30 cellular contexts compared by ENCODE assay signal in genomic region chr5:16500024-16500423, GRCh38.
"Had no signal": no experiment of that assay in that cellular context is flagged by ENCODE, and none has a peak within 500 bp of the region (broad histone marks: within the 10 kb centered on the region; RNA-seq: fewer than 3 reads in every experiment).

No MANE protein-coding gene starts in this region.

- H3K4me1 ChIP-seq: neural progenitor cell, parathyroid adenoma, sigmoid colon, spleen, suprapubic skin, testis, tibial artery, transverse colon, upper lobe of left lung, uterus had no signal

- H3K9me3 ChIP-seq: ovary, right lobe of liver, testis, uterus had no signal

- H2AFZ ChIP-seq: neural progenitor cell, parathyroid adenoma had no signal

- ATAC-seq: naive thymus-derived CD4-positive, alpha-beta T cell; natural killer cell; right lobe of liver; stimulated activated memory B cell treated with anti-CD40 and anti-IgM and Interleukin-4, amounts not matched to agents 10 μg/mL and 1 μg/mL and 100 μg/mL, for 72 hours; stimulated activated naive CD8-positive, alpha-beta T cell treated with anti-CD3 and anti-CD28 coated beads, Interleukin-15, amount 100 ng/mL, for 72 hours; stimulated activated naive CD8-positive, alpha-beta T cell treated with anti-CD3 and anti-CD28 coated beads, Interleukin-15, Interleukin-2, amounts not matched to agents 100 U/mL and 50 U/mL, for 24 hours had no signal

- H3K4me3 ChIP-seq: neural progenitor cell, ovary, right atrium auricular region, right lobe of liver, sigmoid colon, skin epidermis, smooth muscle cell, spleen, suprapubic skin, testis, tibial artery, transverse colon, upper lobe of left lung, uterus had no signal

- H3K4me2 ChIP-seq: neural progenitor cell, smooth muscle cell had no signal

- H3K27me3 ChIP-seq: neural progenitor cell, ovary, right atrium auricular region, right lobe of liver, sigmoid colon, spleen, suprapubic skin, testis, tibial artery, transverse colon, upper lobe of left lung, uterus had no signal

- H3K9ac ChIP-seq: neural progenitor cell, parathyroid adenoma had no signal

- H3K27ac ChIP-seq: neural progenitor cell, ovary, parathyroid adenoma, right atrium auricular region, right lobe of liver, sigmoid colon, skin epidermis, spleen, suprapubic skin, testis, tibial artery, transverse colon, upper lobe of left lung, uterus had no signal

- DNase-seq: naive thymus-derived CD4-positive, alpha-beta T cell; natural killer cell; occipital lobe; ovary; posterior cingulate gyrus; retina; right lobe of liver; sigmoid colon; spleen; stimulated activated CD4-positive, alpha-beta T cell treated with anti-CD3 and anti-CD28 coated beads, Interleukin-12 subunit alpha, Interleukin-12 subunit beta, amount 100 ng/mL, for 4 hours; stimulated activated CD4-positive, alpha-beta T cell treated with anti-CD3 and anti-CD28 coated beads, Interleukin-1b, Interleukin-23, amount 100 ng/mL, for 48 hours; stimulated activated CD4-positive, alpha-beta T cell treated with anti-CD3 and anti-CD28 coated beads, Interleukin-4, amount 100 ng/mL, for 1 hour; stimulated activated CD4-positive, alpha-beta T cell treated with anti-CD3 and anti-CD28 coated beads, Interleukin-4, amount 100 ng/mL, for 4 hours; stimulated activated CD8-positive, alpha-beta memory T cell treated with anti-CD3 and anti-CD28 coated beads, Interleukin-4, amount 100 ng/mL, for 48 hours; stimulated activated naive CD4-positive, alpha-beta T cell; stimulated activated naive CD8-positive, alpha-beta T cell treated with anti-CD3 and anti-CD28 coated beads, Interleukin-15, amount 100 ng/mL, for 72 hours; stimulated activated naive CD8-positive, alpha-beta T cell treated with anti-CD3 and anti-CD28 coated beads, Interleukin-15, Interleukin-2, amounts not matched to agents 100 U/mL and 50 U/mL, for 24 hours; substantia nigra; testis; tibial artery; transverse colon; upper lobe of left lung; uterus had no signal

- H3K36me3 ChIP-seq: neural progenitor cell, ovary, right lobe of liver, sigmoid colon, spleen, suprapubic skin, tibial artery, transverse colon, upper lobe of left lung, uterus had no signal
